In genomic region chr1:76330993-76331603, GRCh38 we compare ENCODE assay signal across 8 cellular contexts.
DNase-seq lines count a peak whose midpoint lies in the region; ATAC-seq, FAIRE-seq and TF ChIP-seq lines count a peak whose summit lies in the region.

No MANE protein-coding gene starts in this region.

- H3K4me2 ChIP-seq in GM23338 (no peak overlapping the region), KMS-11 (no peak overlapping the region), K562 (ENCODE audit: insufficient read depth, low read length) (no peak overlapping the region)

- ATAC-seq in activated CD4-positive, CD25-positive, alpha-beta regulatory T cell treated with anti-CD3 and anti-CD28 coated beads, Interleukin-2, amount 50 U/mL, for 24 hours = peak; percentile 61 to 65
- ATAC-seq in GM23338 (peak; percentile 74), K562 (peak; percentile 77; the same call in 2 of the 3 replicates)

- H2AFZ ChIP-seq in GM23338 (no peak overlapping the region), KMS-11 (ENCODE audit: low read depth) (no peak overlapping the region), K562 (ENCODE audit: low read depth, low read length) (no peak overlapping the region)

- no peak for DNase-seq in activated CD4-positive, CD25-positive, alpha-beta regulatory T cell (lab: John Stamatoyannopoulos, UW)
- peak; percentile 82 for DNase-seq in GM23338 (ENCODE audit: low spot score)
- DNase-seq in RCC 7860 (ENCODE audit: low spot score) = peak; percentile 34
- peak; percentile 31 to 53 (median 46) for DNase-seq in K562 (ENCODE audit: extremely low read depth in 1 of 4, low spot score in 3 of 4)
- peak; percentile 65 for DNase-seq in iPS-NIHi7 (ENCODE audit: extremely low spot score)
- peak; percentile 32 for DNase-seq in stimulated activated CD4-positive, alpha-beta T cell treated with anti-CD3 and anti-CD28 coated beads, Interleukin-2, amount 100 ng/mL, for 4 hours (ENCODE audit: low read depth)

- no peaks in the 10 kb centered on the region for H3K27me3 Mint-ChIP-seq in GM23338 (ENCODE audit: insufficient read depth, low read depth, poor library complexity)

- POLR2A ChIA-PET in K562 (lab: Yijun Ruan, JAX) = no interaction called here

- no peaks in the 10 kb centered on the region for H3K9me3 Mint-ChIP-seq in GM23338

- CTCF ChIA-PET in K562 (lab: Yijun Ruan, JAX; ENCODE audit: low intra/inter-chr PET ratio) = no interaction called here

- no peaks in the 10 kb centered on the region for H3K9me1 ChIP-seq in K562 (ENCODE audit: control insufficient read depth, insufficient read depth, low read length)

- H3K4me3 Mint-ChIP-seq in GM23338 = no peak overlapping the region

- H3K4me3 ChIP-seq in GM23338 (no peak overlapping the region), KMS-11 (IDR thresholded peaks at IDR 0.05; ENCODE audit: insufficient read depth, low read depth, low read length) (no peak overlapping the region), K562 (no peak overlapping the region)

- no peaks in the 10 kb centered on the region for H3K36me3 Mint-ChIP-seq in GM23338 (ENCODE audit: low read depth)

- H4K20me1 ChIP-seq in GM23338 (replicated peaks; ENCODE audit: insufficient read depth) (no peaks in the 10 kb centered on the region), KMS-11 (ENCODE audit: insufficient read depth) (no peaks in the 10 kb centered on the region), K562 (replicated peaks; ENCODE audit: control insufficient read depth, insufficient read depth, low read length) (no peaks in the 10 kb centered on the region)

- H3K27ac Mint-ChIP-seq in GM23338 = peak overlapping the region; percentile 93

- TF ChIP-seq EP300 in K562 (IDR thresholded peaks at IDR 0.05; ENCODE audit: low read length) = no peak

- TF ChIP-seq CTCF in GM23338 (conservative IDR thresholded peaks at IDR 0.05; ENCODE audit: low read depth in 2 of 2) (peak; percentile 90 to 99), KMS-11 (conservative IDR thresholded peaks at IDR 0.05; ENCODE audit: low read depth, low read length) (peak; percentile 78), K562 (IDR thresholded peaks at IDR 0.05 in 2 of 3, conservative IDR thresholded peaks at IDR 0.05 in 1 of 3; ENCODE audit: insufficient read depth in 2 of 3, low read depth in 1 of 3, low read length in 3 of 3) (peak; percentile 38 to 82 (median 72))

- H3K79me2 ChIP-seq in GM23338 (replicated peaks; ENCODE audit: insufficient read depth) (no peaks in the 10 kb centered on the region), KMS-11 (ENCODE audit: insufficient read depth, low read depth) (no peaks in the 10 kb centered on the region), K562 (ENCODE audit: control insufficient read depth, insufficient read depth, low read length) (no peaks in the 10 kb centered on the region)

- H3K9ac ChIP-seq in KMS-11 (no peak overlapping the region), K562 (ENCODE audit: insufficient read depth in 1 of 2, low read depth in 2 of 2, low read length in 2 of 2) (no peak overlapping the region)

- peaks cover 19% of the 10 kb centered on the region for H3K4me1 Mint-ChIP-seq in GM23338

- peak; percentile 55 to 65 for TF ChIP-seq RAD21 in K562 (CRISPR knock-in tag; conservative IDR thresholded peaks at IDR 0.05 in 1 of 2, IDR thresholded peaks at IDR 0.05 in 1 of 2)

- H3K27ac ChIP-seq in GM23338 (ENCODE audit: low read depth) = no peak overlapping the region
- H3K27ac ChIP-seq in KMS-11 = no peak overlapping the region
- H3K27ac ChIP-seq in K562 (ENCODE audit: extremely low read depth, low read depth, low read length) = no peak overlapping the region

- 3% methylated on average over 3 of the region's 3 CpGs for WGBS in K562 (ENCODE audit: insufficient coverage, low coverage, missing lambda C conversion rate)

- TF ChIP-seq POLR2A in K562 (conservative IDR thresholded peaks at IDR 0.05) = no peak

- intact Hi-C loops in K562 (cut with micrococcal nuclease) = loop anchor here (10.0 kb wide), 1 partner anchor 794 kb away; no protein-coding TSS in a partner anchor

- H3K27me3 ChIP-seq in GM23338 (ENCODE audit: insufficient read depth) (no peaks in the 10 kb centered on the region), KMS-11 (ENCODE audit: insufficient read depth, low read depth) (no peaks in the 10 kb centered on the region), K562 (ENCODE audit: control insufficient read depth in 2 of 2, insufficient read depth in 2 of 2, low read length in 2 of 2) (no peaks in the 10 kb centered on the region)

- H3K36me3 ChIP-seq in GM23338 (ENCODE audit: insufficient read depth) (no peaks in the 10 kb centered on the region), KMS-11 (ENCODE audit: insufficient read depth) (no peaks in the 10 kb centered on the region), K562 (ENCODE audit: control insufficient read depth, insufficient read depth, low read length) (no peaks in the 10 kb centered on the region)

- H3F3A ChIP-seq in GM23338 (replicated peaks; ENCODE audit: low read depth) = no peaks in the 10 kb centered on the region

- in situ Hi-C loops in K562 (cut with MboI) = no loop called here

- FAIRE-seq in RCC 7860 (lab: Jason Lieb, UNC) (peak; percentile 72), K562 (lab: Jason Lieb, UNC) (no peak)

- H3K9me2 ChIP-seq in GM23338 (ENCODE audit: insufficient read depth) = no peaks in the 10 kb centered on the region

- BruUV-seq in K562 (replicated peaks; lab: Mats Ljungman, UMichigan) = no TSS peak

- H3K4me1 ChIP-seq in GM23338 (ENCODE audit: insufficient read depth) = peaks cover 5% of the 10 kb centered on the region; the same call in 1 of the 2 replicates
- no peaks in the 10 kb centered on the region for H3K4me1 ChIP-seq in KMS-11 (ENCODE audit: low read depth, poor library complexity, severe bottlenecking)
- H3K4me1 ChIP-seq in K562 (replicated peaks in 1 of 2; ENCODE audit: control insufficient read depth in 2 of 2, insufficient read depth in 2 of 2, low read length in 2 of 2) = no peaks in the 10 kb centered on the region

- no peaks in the 10 kb centered on the region for H3K9me3 ChIP-seq in K562 (replicated peaks; ENCODE audit: control insufficient read depth, insufficient read depth, low read depth, low read length)

TF ChIP-seq in GM23338, 12 proteins besides CTCF, POLR2A, EP300 and RAD21 (continues in another document):
- no peak for TF ChIP-seq ETS1 (IDR thresholded peaks at IDR 0.05)
- no peak for TF ChIP-seq ZNF331 (CRISPR knock-in tag; IDR thresholded peaks at IDR 0.05; ENCODE audit: low read depth)
- TF ChIP-seq STAT1 (IDR thresholded peaks at IDR 0.05; ENCODE audit: unreplicated experiment) = no peak
- no peak for TF ChIP-seq JUNB (IDR thresholded peaks at IDR 0.05; ENCODE audit: unreplicated experiment)

TF ChIP-seq in K562, 482 proteins besides CTCF, POLR2A, EP300 and RAD21:
- TF ChIP-seq SMC3 (conservative IDR thresholded peaks at IDR 0.05; ENCODE audit: insufficient read depth, low read depth, low read length) = 0 out of 2 replicates have a peak, but pooled peaks have one; percentile 18
- TF ChIP-seq GATAD2B (IDR thresholded peaks at IDR 0.05; ENCODE audit: borderline replicate concordance) = no peak
- TF ChIP-seq DEAF1 (CRISPR knock-in tag; IDR thresholded peaks at IDR 0.05) = 0 out of 2 replicates have a peak, but pooled peaks have one; percentile 21

Comparison
In these comparisons a context has a peak if more than half of its experiments do, and no peak if none do; other contexts are left out.
1. DNase-seq: peak in GM23338 (single experiment), RCC 7860 (single experiment), K562 (4 of 4), iPS-NIHi7 (single experiment) and stimulated activated CD4-positive, alpha-beta T cell treated with anti-CD3 and anti-CD28 coated beads, Interleukin-2, amount 100 ng/mL, for 4 hours (single experiment); none in activated CD4-positive, CD25-positive, alpha-beta regulatory T cell (0 of 4).
2. Peak in every context shown above with its lines, with median percentiles within 50 percentile points of each other: ATAC-seq and CTCF ChIP-seq.